In genomic region chr5:135141303-135142268, GRCh38 we compare ENCODE assay signal across 13 cellular contexts.
DNase-seq lines count a peak whose midpoint lies in the region; FAIRE-seq and TF ChIP-seq lines count a peak whose summit lies in the region.
"Had no signal": no experiment of that assay in that cellular context is flagged by ENCODE, and none has a peak within 500 bp of the region (broad histone marks: within the 10 kb centered on the region; RNA-seq: fewer than 3 reads in every experiment).

No MANE protein-coding gene starts in this region.

- H3K4me3 Mint-ChIP-seq in MCF 10A (ENCODE audit: unreplicated experiment) (peak overlapping the region; percentile 18), endothelial cell (ENCODE audit: unreplicated experiment) (no peak overlapping the region)

- H3K36me3 ChIP-seq in breast epithelium (no peaks in the 10 kb centered on the region), testis (ENCODE audit: low read depth, missing control alignments) (no peaks in the 10 kb centered on the region)

- H3K27me3 ChIP-seq in breast epithelium: no peaks in the 10 kb centered on the region
- H3K27me3 ChIP-seq in testis: no peaks in the 10 kb centered on the region

- no peak for FAIRE-seq in D721Med (lab: Jason Lieb, UNC)

- H3K27ac ChIP-seq in breast epithelium: no peak overlapping the region
- no peak overlapping the region for H3K27ac ChIP-seq in testis
- H3K27ac ChIP-seq: parathyroid adenoma had no signal

- no peak for TF ChIP-seq POLR2A in breast epithelium (IDR thresholded peaks at IDR 0.05)
- no peak for TF ChIP-seq POLR2A in testis (IDR thresholded peaks at IDR 0.05)

- no peaks in the 10 kb centered on the region for H3K27me3 Mint-ChIP-seq in MCF 10A (ENCODE audit: insufficient read depth, unreplicated experiment)
- peaks cover 4% of the 10 kb centered on the region for H3K27me3 Mint-ChIP-seq in endothelial cell (ENCODE audit: unreplicated experiment)

- peaks cover 45% of the 10 kb centered on the region for H3K4me1 Mint-ChIP-seq in MCF 10A (ENCODE audit: insufficient read depth, unreplicated experiment)
- H3K4me1 Mint-ChIP-seq in endothelial cell (ENCODE audit: unreplicated experiment): peaks cover 4% of the 10 kb centered on the region

- no TSS peak for BruUV-seq in MCF 10A (replicated peaks; lab: Mats Ljungman, UMichigan)

- H3K9me3 ChIP-seq in breast epithelium: no peaks in the 10 kb centered on the region
- H3K9me3 ChIP-seq in testis: no peaks in the 10 kb centered on the region

- intact Hi-C loops in MCF 10A (cut with micrococcal nuclease): loop anchor here (2.0 kb wide), 1 partner anchor 109 kb away; no protein-coding TSS in a partner anchor
- intact Hi-C loops in breast epithelium (cut with DNase I; ENCODE audit: low total_unique reads): no loop called here
- intact Hi-C loops in testis (cut with DNase I; ENCODE audit: low total_unique reads): no loop called here

- POLR2A ChIA-PET in MCF 10A (lab: Yijun Ruan, JAX): interaction anchor here (0.7 to 5.5 kb wide), 12 partner anchors 8 to 296 kb away, joined by 3 to 90 read pairs (median 4); partner anchors contain the start of genes C5orf24, PCBD2 and PITX1

- H3K9me3 Mint-ChIP-seq in MCF 10A (ENCODE audit: unreplicated experiment) (no peaks in the 10 kb centered on the region), endothelial cell (ENCODE audit: unreplicated experiment) (no peaks in the 10 kb centered on the region)

- H3K36me3 Mint-ChIP-seq in MCF 10A (ENCODE audit: insufficient read depth, unreplicated experiment) (no peaks in the 10 kb centered on the region), endothelial cell (ENCODE audit: low read depth, unreplicated experiment) (no peaks in the 10 kb centered on the region)

- H3K27ac Mint-ChIP-seq in MCF 10A (ENCODE audit: low read depth, unreplicated experiment) (peak overlapping the region; percentile 3), endothelial cell (ENCODE audit: unreplicated experiment) (no peak overlapping the region)

- CTCF ChIA-PET in MCF 10A (lab: Yijun Ruan, JAX): interaction anchor here (0.6 to 2.1 kb wide), 8 partner anchors 13 to 169 kb away, joined by 3 to 6 read pairs (median 4); no protein-coding TSS in a partner anchor

- H3K4me3 ChIP-seq in breast epithelium: no peak overlapping the region
- no peak overlapping the region for H3K4me3 ChIP-seq in fibroblast of mammary gland (ENCODE audit: control insufficient read depth, low read depth, low read length)
- no peak overlapping the region for H3K4me3 ChIP-seq in testis

- TF ChIP-seq CTCF in MCF 10A (IDR thresholded peaks at IDR 0.05; ENCODE audit: unreplicated experiment) (no peak), breast epithelium (IDR thresholded peaks at IDR 0.05) (no peak), fibroblast of mammary gland (conservative IDR thresholded peaks at IDR 0.05; ENCODE audit: control insufficient read depth, insufficient read depth, low read depth, low read length) (no peak), testis (IDR thresholded peaks at IDR 0.05) (no peak), endothelial cell (IDR thresholded peaks at IDR 0.05; ENCODE audit: unreplicated experiment) (no peak), D721Med (IDR thresholded peaks at IDR 0.05; ENCODE audit: insufficient read depth, missing control alignments) (no peak)

- DNase-seq in MCF 10A (ENCODE audit: unreplicated experiment) (peak; percentile 94), breast epithelium (ENCODE audit: low spot score in 2 of 2) (no peak), NCI-H226 (peak; percentile 33), fibroblast of mammary gland (ENCODE audit: low read depth) (peak; percentile 53), testis (no peak), endothelial cell (ENCODE audit: low spot score) (no peak), D721Med (ENCODE audit: insufficient read length, low spot score) (no peak)
- DNase-seq in stimulated activated CD4-positive, alpha-beta T cell treated with anti-CD3 and anti-CD28 coated beads, Interleukin-4, amount 100 ng/mL, for 4 hours: no peak
- DNase-seq: activated CD4-positive, alpha-beta T cell treated with anti-CD3 and anti-CD28 coated beads for 4 hours; foreskin melanocyte; NCI-H446; stimulated activated CD4-positive, alpha-beta T cell treated with anti-CD3 and anti-CD28 coated beads, Interleukin-4, amount 100 ng/mL, for 1 hour had no signal

- H3K4me1 ChIP-seq in breast epithelium (no peaks in the 10 kb centered on the region), testis (no peaks in the 10 kb centered on the region)
- H3K4me1 ChIP-seq: parathyroid adenoma had no signal

- 87 to 94% methylated on average over 9 to 13 of the region's 13 CpGs for WGBS in testis, 2 donors

Comparison
In these comparisons a context has a peak if more than half of its experiments do, and no peak if none do; other contexts are left out.
1. DNase-seq: peak in MCF 10A (single experiment), NCI-H226 (single experiment) and fibroblast of mammary gland (single experiment); none in breast epithelium (0 of 2), testis (single experiment), endothelial cell (single experiment), D721Med (single experiment) and stimulated activated CD4-positive, alpha-beta T cell treated with anti-CD3 and anti-CD28 coated beads, Interleukin-4, amount 100 ng/mL, for 4 hours (0 of 2).